11 cellular contexts compared by ENCODE assay signal in genomic region chr20:37365760-37366638, GRCh38. TPM values are rescaled to one million over a fixed set of nuclear protein-coding genes. Genes with fewer than 3 reads are reported as not detected.
DNase-seq lines count a peak whose midpoint lies in the region; ATAC-seq lines count a peak whose summit lies in the region.
"Had no signal": no experiment of that assay in that cellular context is flagged by ENCODE, and none has a peak within 500 bp of the region (broad histone marks: within the 10 kb centered on the region; RNA-seq: fewer than 3 reads in every experiment).

No MANE protein-coding gene starts in this region.

- no peaks in the 10 kb centered on the region for H3K9me3 Mint-ChIP-seq in activated naive CD4-positive, alpha-beta T cell treated with anti-CD3 and anti-CD28 coated beads, Interleukin-2, amount 50 U/mL, for 24 hours
- H3K9me3 Mint-ChIP-seq: activated naive CD8-positive, alpha-beta T cell treated with anti-CD3 and anti-CD28 coated beads, Interleukin-2, amount 10 ng/mL, durations not matched to agents 7 days and 5 days had no signal

- peaks cover 2% of the 10 kb centered on the region for H3K36me3 Mint-ChIP-seq in activated naive CD4-positive, alpha-beta T cell treated with anti-CD3 and anti-CD28 coated beads, Interleukin-2, amount 50 U/mL, for 24 hours

- ATAC-seq in HG02981 (IDR thresholded peaks at IDR 0.05; ENCODE audit: unreplicated experiment) = peak; percentile 69

- H3K27ac Mint-ChIP-seq in activated naive CD4-positive, alpha-beta T cell treated with anti-CD3 and anti-CD28 coated beads, Interleukin-2, amount 50 U/mL, for 24 hours = peak overlapping the region; percentile 74
- H3K27ac Mint-ChIP-seq: activated naive CD8-positive, alpha-beta T cell treated with anti-CD3 and anti-CD28 coated beads, Interleukin-2, amount 10 ng/mL, durations not matched to agents 7 days and 5 days had no signal

- no peaks in the 10 kb centered on the region for H3K4me1 Mint-ChIP-seq in activated naive CD4-positive, alpha-beta T cell treated with anti-CD3 and anti-CD28 coated beads, Interleukin-2, amount 50 U/mL, for 24 hours

- no peaks in the 10 kb centered on the region for H3K27me3 Mint-ChIP-seq in activated naive CD4-positive, alpha-beta T cell treated with anti-CD3 and anti-CD28 coated beads, Interleukin-2, amount 50 U/mL, for 24 hours

- H3K27ac ChIP-seq in temporal lobe (ENCODE audit: low read depth, low read length) = peak overlapping the region; percentile 50

- H3K4me3 Mint-ChIP-seq in activated naive CD4-positive, alpha-beta T cell treated with anti-CD3 and anti-CD28 coated beads, Interleukin-2, amount 50 U/mL, for 24 hours = no peak overlapping the region
- H3K4me3 Mint-ChIP-seq: activated naive CD8-positive, alpha-beta T cell treated with anti-CD3 and anti-CD28 coated beads, Interleukin-2, amount 10 ng/mL, durations not matched to agents 7 days and 5 days had no signal

- no peak for DNase-seq in activated naive CD4-positive, alpha-beta T cell treated with anti-CD3 and anti-CD28 coated beads, Interleukin-2, amount 50 U/mL, for 16 hours
- DNase-seq in RPMI8226 (peak; percentile 45), NCI-H1048 (lab: John Stamatoyannopoulos, UW) (no peak), NCI-H446 (lab: John Stamatoyannopoulos, UW) (no peak), NCI-H2107 (lab: John Stamatoyannopoulos, UW) (no peak)
- DNase-seq: activated naive CD8-positive, alpha-beta T cell treated with anti-CD3 and anti-CD28 coated beads, Interleukin-2, amount 10 ng/mL, durations not matched to agents 7 days and 5 days; NCI-H1694; T-helper 9 cell had no signal

RNA-seq across cellular contexts. Expression of gene SRC, which starts 20.1 kb away (rescaled TPM):
- total RNA-seq in temporal lobe = 28.3 TPM
